Comparison of ENCODE assay signal across 9 cellular contexts in the genomic region with DNA sequence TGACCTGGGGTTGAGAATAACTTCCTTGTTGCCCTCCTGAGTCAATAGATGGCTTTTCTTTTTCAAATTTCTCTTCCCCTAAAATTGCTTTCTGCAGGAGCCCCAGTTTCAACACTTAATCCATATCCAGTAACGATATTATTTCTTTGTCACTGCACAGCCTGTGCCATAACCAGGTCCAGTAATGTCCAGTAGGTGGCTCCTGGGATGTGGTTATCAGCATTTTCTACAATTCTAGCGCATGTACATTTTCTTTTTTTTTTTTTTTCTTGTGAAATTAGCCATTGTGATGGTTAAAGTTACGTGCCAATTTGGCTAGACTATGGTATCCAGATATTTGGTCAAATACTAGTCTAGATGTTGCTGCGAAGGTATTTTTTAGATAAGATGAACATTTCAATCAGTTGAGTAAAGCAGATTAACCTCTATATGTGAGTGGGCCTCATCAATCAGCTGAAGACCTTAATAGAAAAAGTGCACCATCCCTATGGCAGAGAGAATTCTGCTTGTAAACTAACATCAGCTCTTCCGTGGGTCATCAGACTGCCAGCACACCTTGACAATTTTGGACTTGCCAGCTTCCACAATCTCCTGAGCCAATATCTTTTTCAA.
A peak's percentile ranks its signal among the peaks of the same experiment; 100 is the strongest.
DNase-seq lines count a peak whose midpoint lies in the region; ATAC-seq and TF ChIP-seq lines count a peak whose summit lies in the region.
"Had no signal": no experiment of that assay in that cellular context is flagged by ENCODE, and none has a peak within 500 bp of the region (broad histone marks: within the 10 kb centered on the region; RNA-seq: fewer than 3 reads in every experiment).

No MANE protein-coding gene starts in this region.

- no peak overlapping the region for H3K4me3 ChIP-seq in heart right ventricle
- H3K4me3 ChIP-seq: lung had no signal

- CTCF ChIA-PET in RWPE1 (lab: Yijun Ruan, JAX), result interaction anchor here (0.6 to 1.2 kb wide), 6 partner anchors 10 to 309 kb away, joined by 3 to 5 read pairs (median 3); no protein-coding TSS in a partner anchor
- CTCF ChIA-PET in WTC11 (lab: Charles Lee), result interaction anchor here (0.7 to 1.1 kb wide), 3 partner anchors 50 to 123 kb away, joined by 3 to 4 read pairs (median 3); no protein-coding TSS in a partner anchor

- no peaks in the 10 kb centered on the region for H3K27me3 Mint-ChIP-seq in WTC11 (ENCODE audit: low read depth)

- H3K4me1 ChIP-seq in heart right ventricle, result no peaks in the 10 kb centered on the region

- no peak overlapping the region for H3K4me3 Mint-ChIP-seq in WTC11

- H3K9me3 Mint-ChIP-seq in WTC11, result no peaks in the 10 kb centered on the region

- no peaks in the 10 kb centered on the region for H3K36me3 ChIP-seq in heart right ventricle

- intact Hi-C loops in heart right ventricle (cut with DNase I), result loop anchor here in 1 of 10 donors (10.0 kb wide), 1 partner anchor 130 kb away; no protein-coding TSS in a partner anchor
- intact Hi-C loops in cardiac septum (cut with DNase I), result loop anchor here (5.0 kb wide), 1 partner anchor 122 kb away; no protein-coding TSS in a partner anchor

- 58 to 60% methylated on average over 5 of the region's 5 CpGs for WGBS in heart right ventricle, 2 donors

- TF ChIP-seq CTCF in heart right ventricle (IDR thresholded peaks at IDR 0.05) (peak in 7 of 9 donors; percentile 32 to 60 (median 49)), RWPE1 (conservative IDR thresholded peaks at IDR 0.05; ENCODE audit: low read depth) (peak; percentile 69), WTC11 (IDR thresholded peaks at IDR 0.05) (no peak)

- H3K36me3 Mint-ChIP-seq in WTC11, result no peaks in the 10 kb centered on the region

- H3K27ac ChIP-seq in heart right ventricle, result no peak overlapping the region
- no peak overlapping the region for H3K27ac ChIP-seq in RWPE1

- no peaks in the 10 kb centered on the region for H3K4me1 Mint-ChIP-seq in WTC11

- H3K27ac Mint-ChIP-seq in WTC11, result no peak overlapping the region

- no peaks in the 10 kb centered on the region for H3K9me3 ChIP-seq in heart right ventricle

- no peak for DNase-seq in heart right ventricle
- no peak for DNase-seq in cardiac septum (ENCODE audit: low spot score)
- peak; percentile 54 for DNase-seq in RWPE1 (ENCODE audit: low spot score)
- peak; percentile 26 for DNase-seq in foreskin melanocyte
- DNase-seq in WTC11 (ENCODE audit: low spot score), result no peak
- DNase-seq in NCI-H345 treated with DMSO at 0.1 percent for 48 hours (lab: John Stamatoyannopoulos, UW; ENCODE audit: unreplicated experiment), result no peak

- H3K27me3 ChIP-seq in heart right ventricle, result no peaks in the 10 kb centered on the region

- POLR2A ChIA-PET in RWPE1 (lab: Yijun Ruan, JAX; ENCODE audit: low non-redundant PET), result no interaction called here
- POLR2A ChIA-PET in WTC11 (lab: Charles Lee), result no interaction called here

- ATAC-seq in heart right ventricle (no peak), HG03432 (IDR thresholded peaks at IDR 0.05; ENCODE audit: unreplicated experiment) (no peak), WTC11 (no peak), GM18861 (IDR thresholded peaks at IDR 0.05; ENCODE audit: unreplicated experiment) (no peak)

TF ChIP-seq in WTC11, 78 proteins besides CTCF, POLR2A, EP300 and RAD21:
- no peak for TF ChIP-seq JUN (CRISPR knock-in tag; IDR thresholded peaks at IDR 0.05)
- no peak for TF ChIP-seq FOXK1 (CRISPR knock-in tag; IDR thresholded peaks at IDR 0.05)
- TF ChIP-seq, protein P1, sequence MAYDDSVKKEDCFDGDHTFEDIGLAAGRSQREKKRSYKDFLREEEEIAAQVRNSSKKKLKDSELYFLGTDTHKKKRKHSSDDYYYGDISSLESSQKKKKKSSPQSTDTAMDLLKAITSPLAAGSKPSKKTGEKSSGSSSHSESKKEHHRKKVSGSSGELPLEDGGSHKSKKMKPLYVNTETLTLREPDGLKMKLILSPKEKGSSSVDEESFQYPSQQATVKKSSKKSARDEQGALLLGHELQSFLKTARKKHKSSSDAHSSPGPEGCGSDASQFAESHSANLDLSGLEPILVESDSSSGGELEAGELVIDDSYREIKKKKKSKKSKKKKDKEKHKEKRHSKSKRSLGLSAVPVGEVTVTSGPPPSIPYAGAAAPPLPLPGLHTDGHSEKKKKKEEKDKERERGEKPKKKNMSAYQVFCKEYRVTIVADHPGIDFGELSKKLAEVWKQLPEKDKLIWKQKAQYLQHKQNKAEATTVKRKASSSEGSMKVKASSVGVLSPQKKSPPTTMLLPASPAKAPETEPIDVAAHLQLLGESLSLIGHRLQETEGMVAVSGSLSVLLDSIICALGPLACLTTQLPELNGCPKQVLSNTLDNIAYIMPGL (CRISPR knock-in tag; IDR thresholded peaks at IDR 0.05), result no peak
- no peak for TF ChIP-seq NFATC4 (CRISPR knock-in tag; IDR thresholded peaks at IDR 0.05)
- TF ChIP-seq ATF1 (CRISPR knock-in tag; IDR thresholded peaks at IDR 0.05), result no peak
- TF ChIP-seq, protein P2, sequence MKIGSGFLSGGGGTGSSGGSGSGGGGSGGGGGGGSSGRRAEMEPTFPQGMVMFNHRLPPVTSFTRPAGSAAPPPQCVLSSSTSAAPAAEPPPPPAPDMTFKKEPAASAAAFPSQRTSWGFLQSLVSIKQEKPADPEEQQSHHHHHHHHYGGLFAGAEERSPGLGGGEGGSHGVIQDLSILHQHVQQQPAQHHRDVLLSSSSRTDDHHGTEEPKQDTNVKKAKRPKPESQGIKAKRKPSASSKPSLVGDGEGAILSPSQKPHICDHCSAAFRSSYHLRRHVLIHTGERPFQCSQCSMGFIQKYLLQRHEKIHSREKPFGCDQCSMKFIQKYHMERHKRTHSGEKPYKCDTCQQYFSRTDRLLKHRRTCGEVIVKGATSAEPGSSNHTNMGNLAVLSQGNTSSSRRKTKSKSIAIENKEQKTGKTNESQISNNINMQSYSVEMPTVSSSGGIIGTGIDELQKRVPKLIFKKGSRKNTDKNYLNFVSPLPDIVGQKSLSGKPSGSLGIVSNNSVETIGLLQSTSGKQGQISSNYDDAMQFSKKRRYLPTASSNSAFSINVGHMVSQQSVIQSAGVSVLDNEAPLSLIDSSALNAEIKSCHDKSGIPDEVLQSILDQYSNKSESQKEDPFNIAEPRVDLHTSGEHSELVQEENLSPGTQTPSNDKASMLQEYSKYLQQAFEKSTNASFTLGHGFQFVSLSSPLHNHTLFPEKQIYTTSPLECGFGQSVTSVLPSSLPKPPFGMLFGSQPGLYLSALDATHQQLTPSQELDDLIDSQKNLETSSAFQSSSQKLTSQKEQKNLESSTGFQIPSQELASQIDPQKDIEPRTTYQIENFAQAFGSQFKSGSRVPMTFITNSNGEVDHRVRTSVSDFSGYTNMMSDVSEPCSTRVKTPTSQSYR (CRISPR knock-in tag; IDR thresholded peaks at IDR 0.05), result no peak
- TF ChIP-seq, protein P3, sequence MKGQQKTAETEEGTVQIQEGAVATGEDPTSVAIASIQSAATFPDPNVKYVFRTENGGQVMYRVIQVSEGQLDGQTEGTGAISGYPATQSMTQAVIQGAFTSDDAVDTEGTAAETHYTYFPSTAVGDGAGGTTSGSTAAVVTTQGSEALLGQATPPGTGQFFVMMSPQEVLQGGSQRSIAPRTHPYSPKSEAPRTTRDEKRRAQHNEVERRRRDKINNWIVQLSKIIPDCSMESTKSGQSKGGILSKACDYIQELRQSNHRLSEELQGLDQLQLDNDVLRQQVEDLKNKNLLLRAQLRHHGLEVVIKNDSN (CRISPR knock-in tag; IDR thresholded peaks at IDR 0.05), result no peak
- TF ChIP-seq ETV6 (CRISPR knock-in tag; IDR thresholded peaks at IDR 0.05), result no peak
- no peak for TF ChIP-seq KAT7 (CRISPR knock-in tag; IDR thresholded peaks at IDR 0.05; ENCODE audit: borderline replicate concordance)
- no peak for TF ChIP-seq PRRX2 (CRISPR knock-in tag; IDR thresholded peaks at IDR 0.05)
- no peak for TF ChIP-seq FOXP1 (CRISPR knock-in tag; IDR thresholded peaks at IDR 0.05; ENCODE audit: borderline replicate concordance)
- TF ChIP-seq ZNF396 (CRISPR knock-in tag; IDR thresholded peaks at IDR 0.05; ENCODE audit: borderline replicate concordance), result no peak
- TF ChIP-seq RELA (CRISPR knock-in tag; IDR thresholded peaks at IDR 0.05; ENCODE audit: borderline replicate concordance), result no peak
TF ChIP-seq in WTC11: peak in this region for 0.

Comparison
In these comparisons a context has a peak if more than half of its experiments do, and no peak if none do; other contexts are left out.
1. DNase-seq: peak in RWPE1 (single experiment) and foreskin melanocyte (single experiment); none in heart right ventricle (0 of 2), cardiac septum (single experiment), WTC11 (single experiment) and NCI-H345 treated with DMSO at 0.1 percent for 48 hours (single experiment).